ENCODE assay signal across 1 cellular context in genomic region chr9:130104413-130105193, GRCh38.
TF ChIP-seq lines count a peak whose summit lies in the region.

No MANE protein-coding gene starts in this region.

TF ChIP-seq in K562, 482 proteins besides CTCF, POLR2A, EP300 and RAD21:
- peak; percentile 71 for TF ChIP-seq MEIS2 (IDR thresholded peaks at IDR 0.05; ENCODE audit: partially characterized antibody)
- TF ChIP-seq, protein P1, sequence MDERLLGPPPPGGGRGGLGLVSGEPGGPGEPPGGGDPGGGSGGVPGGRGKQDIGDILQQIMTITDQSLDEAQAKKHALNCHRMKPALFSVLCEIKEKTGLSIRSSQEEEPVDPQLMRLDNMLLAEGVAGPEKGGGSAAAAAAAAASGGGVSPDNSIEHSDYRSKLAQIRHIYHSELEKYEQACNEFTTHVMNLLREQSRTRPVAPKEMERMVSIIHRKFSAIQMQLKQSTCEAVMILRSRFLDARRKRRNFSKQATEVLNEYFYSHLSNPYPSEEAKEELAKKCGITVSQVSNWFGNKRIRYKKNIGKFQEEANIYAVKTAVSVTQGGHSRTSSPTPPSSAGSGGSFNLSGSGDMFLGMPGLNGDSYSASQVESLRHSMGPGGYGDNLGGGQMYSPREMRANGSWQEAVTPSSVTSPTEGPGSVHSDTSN (CRISPR knock-in tag; IDR thresholded peaks at IDR 0.05; ENCODE audit: low read depth) = no peak
- TF ChIP-seq, protein P1 (tag; conservative IDR thresholded peaks at IDR 0.05; ENCODE audit: low read depth) = peak; percentile 51
- TF ChIP-seq RCOR1 (IDR thresholded peaks at IDR 0.05; ENCODE audit: borderline replicate concordance in 1 of 2, low read depth in 2 of 2, low read length in 2 of 2) = peak in 1 of 2 experiments; percentile 79; a peak in 2 of 4 replicates
- 0 out of 2 replicates have a peak, but pooled peaks have one; percentile 24 for TF ChIP-seq HDAC2 (IDR thresholded peaks at IDR 0.05)
- no peak for TF ChIP-seq NFE2L1 (tag; IDR thresholded peaks at IDR 0.05; ENCODE audit: borderline replicate concordance, low read depth)
